In genomic region chr1:208083715-208084085, GRCh38 we compare ENCODE assay signal across 39 cellular contexts.
"Had no signal": no experiment of that assay in that cellular context is flagged by ENCODE, and none has a peak within 500 bp of the region (broad histone marks: within the 10 kb centered on the region; RNA-seq: fewer than 3 reads in every experiment).

No MANE protein-coding gene starts in this region.

- H3K4me3 ChIP-seq: cardiac muscle cell, SJSA1 had no signal

- ATAC-seq: activated T-cell treated with anti-CD3 and anti-CD28 coated beads, Interleukin-2, amount 50 U/mL, for 72 hours; activated T-helper 17 cell treated with anti-CD3 and anti-CD28 coated beads, Interleukin-2, amount 50 U/mL, for 72 hours; Panc1; SK-N-SH treated with all-trans-retinoic acid at 6 μM for 48 hours; T-cell; T-helper 17 cell had no signal

- H3K4me3 Mint-ChIP-seq: activated CD4-positive, alpha-beta memory T cell treated with anti-CD3 and anti-CD28 coated beads, Interleukin-2, amount 10 ng/mL, durations not matched to agents 7 days and 5 days; activated naive CD8-positive, alpha-beta T cell treated with anti-CD3 and anti-CD28 coated beads for 36 hours; activated T-cell treated with anti-CD3 and anti-CD28 coated beads, Interleukin-2, amount 50 U/mL, for 72 hours; activated T-helper 17 cell treated with anti-CD3 and anti-CD28 coated beads, Interleukin-2, amount 50 U/mL, for 72 hours; central memory CD8-positive, alpha-beta T cell; T-cell; T-helper 17 cell had no signal

- H3K9me3 Mint-ChIP-seq: activated CD4-positive, alpha-beta memory T cell treated with anti-CD3 and anti-CD28 coated beads, Interleukin-2, amount 10 ng/mL, durations not matched to agents 7 days and 5 days; activated naive CD8-positive, alpha-beta T cell treated with anti-CD3 and anti-CD28 coated beads for 36 hours; activated T-cell treated with anti-CD3 and anti-CD28 coated beads, Interleukin-2, amount 50 U/mL, for 72 hours; activated T-helper 17 cell treated with anti-CD3 and anti-CD28 coated beads, Interleukin-2, amount 50 U/mL, for 72 hours; central memory CD8-positive, alpha-beta T cell; T-cell had no signal

- H3K27me3 Mint-ChIP-seq: activated naive CD8-positive, alpha-beta T cell treated with anti-CD3 and anti-CD28 coated beads for 36 hours; activated T-helper 17 cell treated with anti-CD3 and anti-CD28 coated beads, Interleukin-2, amount 50 U/mL, for 72 hours; central memory CD8-positive, alpha-beta T cell had no signal

- H3K27ac ChIP-seq: cardiac muscle cell, SJSA1, VCaP had no signal

- H3K9me3 ChIP-seq: SJSA1 had no signal

- DNase-seq: activated CD4-positive, alpha-beta memory T cell treated with anti-CD3 and anti-CD28 coated beads, Interleukin-2, amount 10 ng/mL, durations not matched to agents 7 days and 5 days; activated CD4-positive, alpha-beta T cell treated with anti-CD3 and anti-CD28 coated beads for 1 hour; activated CD4-positive, alpha-beta T cell treated with anti-CD3 and anti-CD28 coated beads for 48 hours; activated CD4-positive, CD25-positive, alpha-beta regulatory T cell; activated CD8-positive, alpha-beta memory T cell treated with anti-CD3 and anti-CD28 coated beads for 24 hours; activated effector memory CD4-positive, alpha-beta T cell treated with anti-CD3 and anti-CD28 coated beads, Interleukin-2, amount 50 U/mL, for 16 hours; activated naive CD4-positive, alpha-beta T cell; activated naive CD4-positive, alpha-beta T cell treated with anti-CD3 and anti-CD28 coated beads, Interleukin-2, amount 50 U/mL, for 16 hours; activated naive CD8-positive, alpha-beta T cell treated with anti-CD3 and anti-CD28 coated beads for 36 hours; activated T-cell treated with anti-CD3 and anti-CD28 coated beads, Interleukin-2, amount 50 U/mL, for 1 hour; activated T-cell treated with anti-CD3 and anti-CD28 coated beads, Interleukin-2, amount 50 U/mL, for 72 hours; amniotic stem cell; aorta; Kasumi-1; KG1; MM.1S; MV-4-11; NCI-H1092; NCI-H1436 treated with DMSO at 0.1 percent for 48 hours; NCI-H1694 treated with DMSO at 0.1 percent for 48 hours; NCI-H2029; NCI-H2107; NCI-H2171 treated with DMSO at 0.1 percent for 48 hours; NCI-H2227 treated with DMSO at 0.1 percent for 48 hours; NCI-H446; NCI-H510A treated with DMSO at 0.1 percent for 48 hours; NCI-H526 treated with DMSO at 0.1 percent for 48 hours; RPMI8226; SHP77 treated with DMSO at 0.1 percent for 48 hours; T-cell; T-helper 17 cell; T-helper 9 cell had no signal

- H3K27me3 ChIP-seq: cardiac muscle cell, SJSA1 had no signal

- H3K36me3 Mint-ChIP-seq: activated naive CD8-positive, alpha-beta T cell treated with anti-CD3 and anti-CD28 coated beads for 36 hours; T-cell had no signal

- H3K27ac Mint-ChIP-seq: activated CD4-positive, alpha-beta memory T cell treated with anti-CD3 and anti-CD28 coated beads, Interleukin-2, amount 10 ng/mL, durations not matched to agents 7 days and 5 days; activated naive CD8-positive, alpha-beta T cell treated with anti-CD3 and anti-CD28 coated beads for 36 hours; activated T-cell treated with anti-CD3 and anti-CD28 coated beads, Interleukin-2, amount 50 U/mL, for 72 hours; activated T-helper 17 cell treated with anti-CD3 and anti-CD28 coated beads, Interleukin-2, amount 50 U/mL, for 72 hours; T-cell; T-helper 17 cell had no signal
